Comparison of ENCODE assay signal across 8 cellular contexts in genomic region chr1:31617917-31618746, GRCh38.
DNase-seq lines count a peak whose midpoint lies in the region; ATAC-seq and TF ChIP-seq lines count a peak whose summit lies in the region.

No MANE protein-coding gene starts in this region.

- DNase-seq in COLO668 (lab: John Stamatoyannopoulos, UW; ENCODE audit: unreplicated experiment) = peak; percentile 66
- DNase-seq in HFF-Myc (ENCODE audit: extremely low read depth, low read depth) = no peak
- peak; percentile 58 for DNase-seq in RPMI8226
- peak; percentile 75 for DNase-seq in adipocyte (ENCODE audit: low read depth)
- peak; percentile 64 for DNase-seq in stimulated activated CD4-positive, alpha-beta T cell treated with anti-CD3 and anti-CD28 coated beads, Interleukin-15, amount 100 ng/mL, for 24 hours

- peak; percentile 81 for TF ChIP-seq CTCF in HFF-Myc (IDR thresholded peaks at IDR 0.05; ENCODE audit: low read depth, low read length, missing control alignments)

- ATAC-seq in HG03442 (IDR thresholded peaks at IDR 0.05; ENCODE audit: unreplicated experiment) (no peak), GM19351 (IDR thresholded peaks at IDR 0.05; ENCODE audit: unreplicated experiment) (no peak)

- H3K9ac ChIP-seq in adipocyte (ENCODE audit: low read length) (no peak overlapping the region), iPS-18a (ENCODE audit: low read length) (peak overlapping the region; percentile 25)

- H3K4me1 ChIP-seq in adipocyte (ENCODE audit: control insufficient read depth, insufficient read depth, low read length) (no peaks in the 10 kb centered on the region), iPS-18a (ENCODE audit: control insufficient read depth, low read depth, low read length) (no peaks in the 10 kb centered on the region)

- H3K27ac ChIP-seq in iPS-18a (ENCODE audit: low read length) = no peak overlapping the region

- H3K9me3 ChIP-seq in adipocyte (ENCODE audit: control insufficient read depth, low read length) (no peaks in the 10 kb centered on the region), iPS-18a (ENCODE audit: control insufficient read depth, low read depth, low read length) (no peaks in the 10 kb centered on the region)

- H3K36me3 ChIP-seq in adipocyte (ENCODE audit: control insufficient read depth, insufficient read depth, low read length, severe bottlenecking) (no peaks in the 10 kb centered on the region), iPS-18a (ENCODE audit: control insufficient read depth, low read depth, low read length) (no peaks in the 10 kb centered on the region)

- H3K4me3 ChIP-seq in HFF-Myc (replicated peaks; ENCODE audit: low read depth, low read length) = peak overlapping the region; percentile 42
- peak overlapping the region; percentile 69 for H3K4me3 ChIP-seq in adipocyte (ENCODE audit: low read length)
- peak overlapping the region; percentile 71 for H3K4me3 ChIP-seq in iPS-18a (ENCODE audit: low read length)

- H3K27me3 ChIP-seq in adipocyte (replicated peaks; ENCODE audit: control insufficient read depth, insufficient read depth, low read length) (peaks cover 20% of the 10 kb centered on the region), iPS-18a (ENCODE audit: control insufficient read depth, insufficient read depth, low read length) (peaks cover 28% of the 10 kb centered on the region)
